8 cellular contexts compared by ENCODE assay signal in genomic region chr22:46546466-46547178, GRCh38. TPM values are rescaled to one million over a fixed set of nuclear protein-coding genes. Genes with fewer than 3 reads are reported as not detected.
DNase-seq lines count a peak whose midpoint lies in the region; ATAC-seq and TF ChIP-seq lines count a peak whose summit lies in the region.

No MANE protein-coding gene starts in this region.

- peak; percentile 62 for ATAC-seq in body of pancreas

- peaks cover 2% of the 10 kb centered on the region for H3K27me3 Mint-ChIP-seq in activated T-helper 2 cell treated with anti-CD3 and anti-CD28 coated beads, Interferon-gamma antibody, Interleukin-2, Interleukin-4, amounts not matched to agents 10 μg/mL and 5 μg/mL and 100 μg/mL, durations not matched to agents 14 hours and 24 hours and 36 hours (ENCODE audit: low read depth)

- H3K36me3 ChIP-seq in body of pancreas (replicated peaks in 1 of 2; ENCODE audit: insufficient read depth in 1 of 2, low read depth in 2 of 2) (no peaks in the 10 kb centered on the region), hepatocyte (replicated peaks; ENCODE audit: insufficient read depth, low read depth) (no peaks in the 10 kb centered on the region), skeletal muscle satellite cell (ENCODE audit: insufficient read depth, low read length) (no peaks in the 10 kb centered on the region)

- H3K27me3 ChIP-seq in body of pancreas (no peaks in the 10 kb centered on the region), hepatocyte (no peaks in the 10 kb centered on the region), skeletal muscle satellite cell (ENCODE audit: control insufficient read depth, insufficient read depth, low read length) (peaks cover 5% of the 10 kb centered on the region)

- H3K27ac ChIP-seq in body of pancreas (peak overlapping the region in 3 of 4 donors; percentile 37 to 81 (median 81)), hepatocyte (peak overlapping the region; percentile 63)

- no peaks in the 10 kb centered on the region for H3K4me1 Mint-ChIP-seq in activated T-helper 2 cell treated with anti-CD3 and anti-CD28 coated beads, Interferon-gamma antibody, Interleukin-2, Interleukin-4, amounts not matched to agents 10 μg/mL and 5 μg/mL and 100 μg/mL, durations not matched to agents 14 hours and 24 hours and 36 hours (ENCODE audit: low read depth)

- H3K9me2 ChIP-seq in hepatocyte (replicated peaks; ENCODE audit: insufficient read depth): no peaks in the 10 kb centered on the region

- H3K27ac Mint-ChIP-seq in activated T-helper 2 cell treated with anti-CD3 and anti-CD28 coated beads, Interferon-gamma antibody, Interleukin-2, Interleukin-4, amounts not matched to agents 10 μg/mL and 5 μg/mL and 100 μg/mL, durations not matched to agents 14 hours and 24 hours and 36 hours: no peak overlapping the region

- H3K9ac ChIP-seq in skeletal muscle satellite cell (ENCODE audit: low read depth, low read length): peak overlapping the region; percentile 67

- H3K4me1 ChIP-seq in body of pancreas (peaks cover 18% of the 10 kb centered on the region), hepatocyte (ENCODE audit: insufficient read depth) (peaks cover 30% of the 10 kb centered on the region), skeletal muscle satellite cell (ENCODE audit: control insufficient read depth, insufficient read depth, low read length) (peaks cover 23% of the 10 kb centered on the region)

- 67 to 72% methylated on average over 13 to 14 of the region's 14 CpGs for WGBS in body of pancreas, 2 donors
- WGBS in hepatocyte (ENCODE audit: low lambda C conversion rate, missing lambda C conversion rate): 74% methylated on average over 14 of the region's 14 CpGs

- no peaks in the 10 kb centered on the region for H3K36me3 Mint-ChIP-seq in activated T-helper 2 cell treated with anti-CD3 and anti-CD28 coated beads, Interferon-gamma antibody, Interleukin-2, Interleukin-4, amounts not matched to agents 10 μg/mL and 5 μg/mL and 100 μg/mL, durations not matched to agents 14 hours and 24 hours and 36 hours (ENCODE audit: low read depth)

- intact Hi-C loops in body of pancreas (cut with DNase I): loop anchor here (10.0 kb wide), 1 partner anchor 552 kb away; no protein-coding TSS in a partner anchor
- intact Hi-C loops in activated T-helper 2 cell treated with anti-CD3 and anti-CD28 coated beads, Interferon-gamma antibody, Interleukin-2, Interleukin-4, amounts not matched to agents 10 μg/mL and 5 μg/mL and 100 μg/mL, durations not matched to agents 14 hours and 24 hours and 36 hours (cut with micrococcal nuclease): no loop called here

- TF ChIP-seq CTCF in body of pancreas (IDR thresholded peaks at IDR 0.05) (no peak), hepatocyte (IDR thresholded peaks at IDR 0.05; ENCODE audit: poor library complexity) (no peak)

- H3K4me2 ChIP-seq in hepatocyte (no peak overlapping the region), skeletal muscle satellite cell (ENCODE audit: low read length) (peak overlapping the region; percentile 64)

- H3K9me3 Mint-ChIP-seq in activated T-helper 2 cell treated with anti-CD3 and anti-CD28 coated beads, Interferon-gamma antibody, Interleukin-2, Interleukin-4, amounts not matched to agents 10 μg/mL and 5 μg/mL and 100 μg/mL, durations not matched to agents 14 hours and 24 hours and 36 hours: no peaks in the 10 kb centered on the region

- H3K4me3 Mint-ChIP-seq in activated T-helper 2 cell treated with anti-CD3 and anti-CD28 coated beads, Interferon-gamma antibody, Interleukin-2, Interleukin-4, amounts not matched to agents 10 μg/mL and 5 μg/mL and 100 μg/mL, durations not matched to agents 14 hours and 24 hours and 36 hours (ENCODE audit: low read depth): no peak overlapping the region

- no peak overlapping the region for H2AFZ ChIP-seq in hepatocyte

- no peaks in the 10 kb centered on the region for H3K79me2 ChIP-seq in hepatocyte

- H4K20me1 ChIP-seq in hepatocyte (ENCODE audit: insufficient read depth, poor library complexity, severe bottlenecking): no peaks in the 10 kb centered on the region

- H3K9me3 ChIP-seq in body of pancreas (no peaks in the 10 kb centered on the region), hepatocyte (ENCODE audit: low read depth) (no peaks in the 10 kb centered on the region), skeletal muscle satellite cell (replicated peaks; ENCODE audit: low read length) (no peaks in the 10 kb centered on the region)

- no peak for TF ChIP-seq POLR2A in body of pancreas (IDR thresholded peaks at IDR 0.05)

- DNase-seq in EL (peak; percentile 72), body of pancreas (peak; percentile 36 to 61 (median 52)), hepatocyte (ENCODE audit: low spot score) (peak; percentile 31), NCI-H2196 (lab: John Stamatoyannopoulos, UW; ENCODE audit: unreplicated experiment) (no peak), DMS53 treated with DMSO at 0.1 percent for 48 hours (lab: John Stamatoyannopoulos, UW; ENCODE audit: unreplicated experiment) (no peak), NCI-H1436 (lab: John Stamatoyannopoulos, UW) (no peak)
- DNase-seq in activated T-helper 2 cell treated with anti-CD3 and anti-CD28 coated beads, Interferon-gamma antibody, Interleukin-2, Interleukin-4, amounts not matched to agents 10 μg/mL and 5 μg/mL and 100 μg/mL, durations not matched to agents 14 hours and 24 hours and 36 hours (ENCODE audit: low spot score): no peak

- no peak overlapping the region for H3K4me3 ChIP-seq in body of pancreas
- no peak overlapping the region for H3K4me3 ChIP-seq in hepatocyte
- no peak overlapping the region for H3K4me3 ChIP-seq in skeletal muscle satellite cell (ENCODE audit: low read length)

RNA-seq across cellular contexts. Expression of gene CELSR1, which starts 9.2 kb away (rescaled TPM):
- 1 to 10 TPM in 1 of 2 donors, under 1 TPM in 1; 0.66 to 3.6 TPM for total RNA-seq in body of pancreas
- total RNA-seq in hepatocyte: 5.8 and 8.7 TPM in 2 replicates
- polyA plus RNA-seq in hepatocyte: 3.0 and 4.9 TPM in 2 replicates
- total RNA-seq in skeletal muscle satellite cell (2012; rRNA removed): under 0.01 and 0.25 TPM in 2 replicates
- total RNA-seq in activated T-helper 2 cell treated with anti-CD3 and anti-CD28 coated beads, Interferon-gamma antibody, Interleukin-2, Interleukin-4, amounts not matched to agents 10 μg/mL and 5 μg/mL and 100 μg/mL, durations not matched to agents 14 hours and 24 hours and 36 hours: 0.30 and 0.41 TPM in 2 replicates

Comparison
In these comparisons a context has a peak if more than half of its experiments do, and no peak if none do; other contexts are left out.
1. DNase-seq: peak in EL (single experiment), body of pancreas (4 of 4) and hepatocyte (single experiment); none in NCI-H2196 (single experiment), DMS53 treated with DMSO at 0.1 percent for 48 hours (single experiment), NCI-H1436 (single experiment) and activated T-helper 2 cell treated with anti-CD3 and anti-CD28 coated beads, Interferon-gamma antibody, Interleukin-2, Interleukin-4, amounts not matched to agents 10 μg/mL and 5 μg/mL and 100 μg/mL, durations not matched to agents 14 hours and 24 hours and 36 hours (single experiment).